In the genomic region with DNA sequence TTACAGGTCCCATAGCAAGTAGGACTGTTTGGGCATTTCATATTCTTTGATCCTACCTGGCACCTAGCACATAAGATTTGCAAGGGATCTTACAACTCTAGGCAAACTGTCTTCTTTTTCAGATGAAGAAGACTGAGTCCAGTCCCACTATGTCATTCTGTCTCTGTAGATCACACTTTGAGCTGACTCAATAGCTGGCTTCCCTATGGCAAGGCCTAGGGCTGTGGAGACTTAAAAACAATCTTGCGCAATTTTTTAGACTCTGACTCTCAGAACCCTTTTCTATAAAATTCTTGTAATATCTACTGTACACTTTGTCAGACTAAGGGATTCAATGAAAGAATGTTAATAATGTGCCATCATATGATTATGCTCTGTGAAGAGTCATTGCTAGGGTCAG, we compare ENCODE assay signal across 17 cellular contexts. TPM values are rescaled to one million over a fixed set of nuclear protein-coding genes. Genes with fewer than 3 reads are reported as not detected.
"Had no signal": no experiment of that assay in that cellular context is flagged by ENCODE, and none has a peak within 500 bp of the region (broad histone marks: within the 10 kb centered on the region; RNA-seq: fewer than 3 reads in every experiment).

No MANE protein-coding gene starts in this region.

- H3K9me3 Mint-ChIP-seq: activated CD4-positive, alpha-beta T cell treated with anti-CD3 and anti-CD28 coated beads, Interleukin-2, amount 10 ng/mL, durations not matched to agents 24 days and 14 days; T-cell; WTC11 had no signal

- H3K36me3 Mint-ChIP-seq: T-cell, WTC11 had no signal

- H3K9me3 ChIP-seq: ovary, tibial artery had no signal

- H3K4me1 Mint-ChIP-seq: activated CD4-positive, alpha-beta T cell treated with anti-CD3 and anti-CD28 coated beads, Interleukin-2, amount 10 ng/mL, durations not matched to agents 24 days and 14 days; T-cell; WTC11 had no signal

- H3K4me3 Mint-ChIP-seq: activated CD4-positive, alpha-beta T cell treated with anti-CD3 and anti-CD28 coated beads, Interleukin-2, amount 10 ng/mL, durations not matched to agents 24 days and 14 days; T-cell; WTC11 had no signal

- H3K36me3 ChIP-seq: ovary, tibial artery had no signal

- H3K4me3 ChIP-seq: ovary, skin epidermis, tibial artery had no signal

- H3K27me3 ChIP-seq: ovary, tibial artery had no signal

- H3K4me1 ChIP-seq: tibial artery had no signal

- ATAC-seq: T-cell, WTC11 had no signal

- H3K27ac Mint-ChIP-seq: activated CD4-positive, alpha-beta T cell treated with anti-CD3 and anti-CD28 coated beads, Interleukin-2, amount 10 ng/mL, durations not matched to agents 24 days and 14 days; T-cell; WTC11 had no signal

- H3K27me3 Mint-ChIP-seq: activated CD4-positive, alpha-beta T cell treated with anti-CD3 and anti-CD28 coated beads, Interleukin-2, amount 10 ng/mL, durations not matched to agents 24 days and 14 days had no signal

- H3K27ac ChIP-seq: ovary, skin epidermis, tibial artery had no signal

- DNase-seq: activated CD4-positive, alpha-beta T cell treated with anti-CD3 and anti-CD28 coated beads, Interleukin-2, amount 10 ng/mL, durations not matched to agents 24 days and 14 days; activated CD8-positive, alpha-beta memory T cell treated with anti-CD3 and anti-CD28 coated beads for 24 hours; activated naive CD4-positive, alpha-beta T cell treated with Interleukin-2 at 50 U/mL for 16 hours; central memory CD4-positive, alpha-beta T cell; cortex of kidney; effector CD8-positive, alpha-beta T cell; hippocampal formation; kidney glomerular epithelial cell; ovary; retina; stimulated activated CD4-positive, alpha-beta T cell treated with anti-CD3 and anti-CD28 coated beads, Interleukin-4, amount 100 ng/mL, for 4 hours; T-cell; tibial artery had no signal

RNA-seq across cellular contexts. Expression of a gene that starts 26.7 kb away (rescaled TPM):
- total RNA-seq: activated CD4-positive, alpha-beta T cell treated with anti-CD3 and anti-CD28 coated beads, Interleukin-2, amount 10 ng/mL, durations not matched to agents 24 days and 14 days; lower leg skin; mesenteric fat pad; T-cell; WTC11 had no signal
